Comparison of ENCODE assay signal across 8 cellular contexts in the genomic region with DNA sequence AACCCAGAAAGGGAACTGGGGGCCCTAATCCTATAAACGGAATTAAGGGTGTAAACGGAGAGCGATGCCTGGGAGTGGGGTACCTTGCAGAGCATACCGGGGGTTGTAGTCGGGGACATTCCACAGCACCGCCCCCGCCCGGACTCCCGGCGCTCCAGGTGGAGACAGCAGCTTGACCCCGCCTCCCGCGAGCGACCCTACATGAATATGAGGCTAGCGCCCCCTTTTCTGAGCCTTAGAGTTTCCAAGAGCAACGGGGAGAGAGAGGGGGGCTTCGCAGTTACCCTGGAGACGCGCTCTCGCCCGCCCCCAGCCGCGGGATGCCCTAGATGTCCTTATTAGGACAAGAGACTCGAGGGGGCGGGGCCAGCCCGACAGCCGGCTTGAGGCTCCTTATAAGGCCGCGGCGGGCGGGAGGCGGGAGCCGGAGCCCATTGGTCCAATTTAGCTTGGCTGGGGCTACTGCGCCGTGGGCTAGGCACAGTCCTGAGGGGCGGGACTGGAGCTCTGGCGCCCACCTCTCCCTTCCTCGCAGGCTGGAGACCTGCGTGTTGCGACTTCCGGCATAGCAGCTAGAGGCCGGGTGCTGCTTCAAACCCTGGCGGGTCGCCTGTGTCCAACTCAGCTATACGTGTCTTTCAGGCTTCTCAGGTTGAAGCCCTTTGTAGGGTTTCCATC. TPM values are rescaled to one million over a fixed set of nuclear protein-coding genes. Genes with fewer than 3 reads are reported as not detected.
DNase-seq lines count a peak whose midpoint lies in the region; ATAC-seq and TF ChIP-seq lines count a peak whose summit lies in the region.

No MANE protein-coding gene starts in this region.

- H3K27me3 ChIP-seq in H9 (ENCODE audit: insufficient read depth, low read length) = no peaks in the 10 kb centered on the region

- H3K9me3 ChIP-seq in H9 (ENCODE audit: control insufficient read depth, low read depth, low read length) = no peaks in the 10 kb centered on the region

- peak overlapping the region; percentile 98 for H3K14ac ChIP-seq in H9 (ENCODE audit: insufficient read depth, low read length)

- H3K79me2 ChIP-seq in H9 (ENCODE audit: insufficient read depth, low read length) = peaks cover 14% of the 10 kb centered on the region; the same call in 1 of the 2 replicates

- peak overlapping the region; percentile 63 for H4K5ac ChIP-seq in H9 (ENCODE audit: insufficient read length, low read depth, low read length)

- no peak overlapping the region for H4K8ac ChIP-seq in H9 (replicated peaks; ENCODE audit: insufficient read length, low read depth, low read length)

- H3K9me3 Mint-ChIP-seq in H9 = peaks cover 0 to 3% of the 10 kb centered on the region in 2 experiments; a peak in 1 of 5 replicates
- H3K9me3 Mint-ChIP-seq in nephron = no peaks in the 10 kb centered on the region

- no peaks in the 10 kb centered on the region for H3K4me1 ChIP-seq in H9 (ENCODE audit: insufficient read depth, low read length)

- peaks cover 44 to 51% (median 50%) of the 10 kb centered on the region in 3 experiments for H3K36me3 Mint-ChIP-seq in H9 (ENCODE audit: insufficient read depth in 1 of 3, low read depth in 3 of 3)
- H3K36me3 Mint-ChIP-seq in nephron (ENCODE audit: low read depth) = peaks cover 36% of the 10 kb centered on the region

- peak overlapping the region; percentile 92 for H3K4me2 ChIP-seq in H9 (ENCODE audit: insufficient read depth, insufficient read length, low read length)

- peak; percentile 93 for TF ChIP-seq POLR2A in Raji (IDR thresholded peaks at IDR 0.05; ENCODE audit: insufficient read depth, low read depth, low read length)

- no peak overlapping the region for H2BK15ac ChIP-seq in H9 (ENCODE audit: low read depth, low read length)

- DNase-seq in ELR (ENCODE audit: low read depth) (peak; percentile 98), H9 (peak; percentile 100), M059J (ENCODE audit: low read depth) (peak; percentile 100), fibroblast of the aortic adventitia (ENCODE audit: low read depth) (peak; percentile 96)
- peak; percentile 99 for DNase-seq in activated effector memory CD4-positive, alpha-beta T cell treated with anti-CD3 and anti-CD28 coated beads, Interleukin-2, amount 50 U/mL, for 16 hours
- peak; percentile 99 for DNase-seq in stimulated activated naive CD8-positive, alpha-beta T cell treated with anti-CD3 and anti-CD28 coated beads, Interleukin-15, Interleukin-2, amounts not matched to agents 100 U/mL and 50 U/mL, for 24 hours

- no peak overlapping the region for H2AK5ac ChIP-seq in H9 (ENCODE audit: insufficient read length, low read length)

- no peak overlapping the region for H2BK12ac ChIP-seq in H9 (ENCODE audit: insufficient read length, low read depth, low read length)

- H2BK5ac ChIP-seq in H9 (ENCODE audit: insufficient read length, low read length) = peak overlapping the region; percentile 65

- H3T11ph ChIP-seq in H9 (ENCODE audit: low read length) = peak overlapping the region; percentile 9

- H2AFZ ChIP-seq in H9 (ENCODE audit: low read length) = no peak overlapping the region

- H3K18ac ChIP-seq in H9 (ENCODE audit: insufficient read length, low read depth, low read length) = peak overlapping the region; percentile 94

- peak overlapping the region; percentile 61; the same call in 1 of the 2 replicates for H3K4ac ChIP-seq in H9 (ENCODE audit: low read depth, low read length)

- TF ChIP-seq CTCF in H9 (conservative IDR thresholded peaks at IDR 0.05) (peak; percentile 46; the same call in 2 of the 3 replicates), fibroblast of the aortic adventitia (IDR thresholded peaks at IDR 0.05; ENCODE audit: insufficient read depth, low read length) (peak; percentile 12), nephron (IDR thresholded peaks at IDR 0.05; ENCODE audit: unreplicated experiment in 3 of 3) (peak in 1 of 3 experiments; percentile 17)

- peak overlapping the region; percentile 27 for H4K91ac ChIP-seq in H9 (ENCODE audit: insufficient read length, low read depth, low read length)

- peak overlapping the region; percentile 83 for H3K27ac ChIP-seq in H9 (ENCODE audit: insufficient read length, low read depth, low read length)

- peaks cover 25% of the 10 kb centered on the region for H3K23me2 ChIP-seq in H9 (ENCODE audit: insufficient read length, low read depth, low read length, poor library complexity, severe bottlenecking)

- H3K27me3 Mint-ChIP-seq in H9 (ENCODE audit: low read depth) (no peaks in the 10 kb centered on the region), nephron (ENCODE audit: low read depth) (no peaks in the 10 kb centered on the region)

- peak; percentile 78 for ATAC-seq in stimulated activated naive CD8-positive, alpha-beta T cell treated with anti-CD3 and anti-CD28 coated beads, Interleukin-15, Interleukin-2, amounts not matched to agents 100 U/mL and 50 U/mL, for 24 hours

- peaks cover 29 to 31% of the 10 kb centered on the region in 2 experiments for H3K4me1 Mint-ChIP-seq in H9
- peaks cover 27% of the 10 kb centered on the region for H3K4me1 Mint-ChIP-seq in nephron

- H2BK20ac ChIP-seq in H9 (ENCODE audit: low read depth, low read length, poor library complexity, severe bottlenecking) = no peak overlapping the region

- no peak overlapping the region for H3K23ac ChIP-seq in H9 (ENCODE audit: insufficient read length, low read depth, low read length)

- H3K4me3 Mint-ChIP-seq in H9 (peak overlapping the region; percentile 78 to 93), nephron (peak overlapping the region; percentile 90 to 93 (median 92))

- H3K9ac ChIP-seq in H9 (ENCODE audit: extremely low read depth, insufficient read length, low read length) = peak overlapping the region; percentile 81

- peak overlapping the region; percentile 79 for H2BK120ac ChIP-seq in H9 (ENCODE audit: low read depth, low read length, poor library complexity, severe bottlenecking)

- peak overlapping the region; percentile 93 for H3K4me3 ChIP-seq in fibroblast of the aortic adventitia (ENCODE audit: low read depth, low read length)

- H3K56ac ChIP-seq in H9 (ENCODE audit: insufficient read length, low read depth, low read length) = no peak overlapping the region

- H3K79me1 ChIP-seq in H9 (ENCODE audit: insufficient read depth, low read depth, low read length, poor library complexity, severe bottlenecking) = peaks cover 3% of the 10 kb centered on the region

- H3K27ac Mint-ChIP-seq in H9 (peak overlapping the region; percentile 96 to 99 (median 99)), nephron (peak overlapping the region; percentile 97 to 99 (median 99))

- H4K20me1 ChIP-seq in H9 (ENCODE audit: control insufficient read depth, insufficient read depth, insufficient read length) = peaks cover 2% of the 10 kb centered on the region

- no CpG with 5 or more reads among the region's 45 CpGs for WGBS in H9 (ENCODE audit: extremely low coverage, insufficient read length, low lambda C conversion rate)

RNA-seq across cellular contexts. Expression of a gene that starts 1.0 kb away (rescaled TPM):
- total RNA-seq in H9 (2021) = 45.0 and 49.2 TPM in 2 replicates
- total RNA-seq in M059J (2014; rRNA removed; shearing (Covaris generic)) = 22.7 and 42.4 TPM in 2 replicates
- 26.3 and 31.8 TPM in 2 replicates for total RNA-seq in fibroblast of the aortic adventitia (ENCODE audit: low replicate concordance)

RNA-seq across cellular contexts. Expression of a gene that starts 1.3 kb away (rescaled TPM):
- 1,107 and 1,147 TPM in 2 replicates for total RNA-seq in H9 (2021)
- total RNA-seq in M059J (2014; rRNA removed; shearing (Covaris generic)) = 1,801 and 2,276 TPM in 2 replicates
- 673 and 713 TPM in 2 replicates for total RNA-seq in fibroblast of the aortic adventitia (ENCODE audit: low replicate concordance)

RNA-seq across cellular contexts. Expression of a gene that starts 13.3 kb away (rescaled TPM):
- 22.9 and 26.2 TPM in 2 replicates for total RNA-seq in H9 (2021)
- 14.4 and 25.3 TPM in 2 replicates for total RNA-seq in M059J (2014; rRNA removed; shearing (Covaris generic))
- total RNA-seq in fibroblast of the aortic adventitia (ENCODE audit: low replicate concordance) = 57.3 and 105 TPM in 2 replicates

RNA-seq across cellular contexts. Expression of a gene that starts 20.4 kb away (rescaled TPM):
- total RNA-seq in H9 (2021) (not detected in 2 replicates), fibroblast of the aortic adventitia (ENCODE audit: low replicate concordance) (not detected in 2 replicates)
- 0.49 and 1.5 TPM in 2 replicates for total RNA-seq in M059J (2014; rRNA removed; shearing (Covaris generic))

RNA-seq across cellular contexts. Expression of a gene that starts 25.5 kb away (rescaled TPM):
- 0.88 and 1.2 TPM in 2 replicates for total RNA-seq in H9 (2021)
- 0.12 TPM in 1 of 2 replicates, not detected in the other for total RNA-seq in M059J (2014; rRNA removed; shearing (Covaris generic))
- total RNA-seq in fibroblast of the aortic adventitia (ENCODE audit: low replicate concordance) = 1.6 and 3.3 TPM in 2 replicates

Comparison
In these comparisons a context has a peak if more than half of its experiments do, and no peak if none do; other contexts are left out.
1. Peak in every context shown above with its lines: DNase-seq, ATAC-seq, H3K4me3 ChIP-seq and H3K27ac ChIP-seq.